ENCODE assay signal across 9 cellular contexts in the genomic region with DNA sequence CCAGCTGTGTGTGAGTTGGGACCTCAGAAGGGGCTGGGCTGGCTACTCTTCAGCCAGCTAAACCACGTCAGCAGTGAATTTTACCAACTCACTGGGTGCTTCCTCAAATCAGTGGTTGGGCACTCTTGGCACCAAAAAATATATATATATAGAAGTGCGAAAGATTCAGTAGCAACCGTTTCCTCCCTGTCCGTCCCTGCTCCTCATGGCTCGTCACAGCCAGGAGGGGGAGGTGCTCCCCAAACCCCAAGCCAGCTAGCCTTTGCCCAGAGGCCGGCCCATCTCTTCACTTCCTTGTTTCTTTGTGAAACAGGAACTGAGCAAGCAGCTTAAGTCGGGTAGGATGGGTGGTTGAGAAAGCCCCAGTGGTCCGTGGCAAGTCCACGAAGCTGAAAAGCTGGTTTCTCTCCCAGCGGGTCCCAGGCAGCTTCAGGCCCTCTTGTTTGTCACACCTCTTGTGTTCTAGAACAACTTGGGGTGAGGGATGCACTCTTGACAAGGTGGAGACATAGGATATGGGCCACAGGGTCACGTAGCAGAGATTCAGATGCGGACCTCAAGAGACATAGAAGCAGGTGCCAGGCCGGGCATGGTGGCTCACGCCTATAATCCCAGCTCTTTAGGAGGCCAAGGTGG. TPM values are rescaled to one million over a fixed set of nuclear protein-coding genes. Genes with fewer than 3 reads are reported as not detected.
DNase-seq lines count a peak whose midpoint lies in the region; ATAC-seq and TF ChIP-seq lines count a peak whose summit lies in the region.
"Had no signal": no experiment of that assay in that cellular context is flagged by ENCODE, and none has a peak within 500 bp of the region (broad histone marks: within the 10 kb centered on the region; RNA-seq: fewer than 3 reads in every experiment).

No MANE protein-coding gene starts in this region.

- intact Hi-C loops in adrenal gland (cut with DNase I): no loop called here

- no peaks in the 10 kb centered on the region for H3K4me1 Mint-ChIP-seq in glutamatergic neuron (ENCODE audit: low read depth, unreplicated experiment)

- CTCF ChIA-PET in RWPE1 (lab: Yijun Ruan, JAX): no interaction called here

- H3K36me3 ChIP-seq in KOPT-K1 (ENCODE audit: insufficient read depth, low read length): 0 out of 2 replicates have a peak, but pooled peaks cover 2% of the 10 kb centered on the region
- H3K36me3 ChIP-seq in adrenal gland (replicated peaks in 1 of 2): no peaks in the 10 kb centered on the region
- H3K36me3 ChIP-seq: cardiac muscle cell had no signal

- ATAC-seq in GM18505 (IDR thresholded peaks at IDR 0.05; ENCODE audit: unreplicated experiment): peak; percentile 72
- peak; percentile 67 for ATAC-seq in GM21576 (IDR thresholded peaks at IDR 0.05; ENCODE audit: unreplicated experiment)

- TF ChIP-seq POLR2A in GM18505 (IDR thresholded peaks at IDR 0.05; ENCODE audit: borderline replicate concordance, extremely low read depth, insufficient read depth, insufficient read length): peak; percentile 56
- no peak for TF ChIP-seq POLR2A in adrenal gland (IDR thresholded peaks at IDR 0.05)

- H3K4me3 Mint-ChIP-seq in glutamatergic neuron (ENCODE audit: unreplicated experiment): no peak overlapping the region

- H3K9me3 Mint-ChIP-seq in glutamatergic neuron (ENCODE audit: unreplicated experiment): no peaks in the 10 kb centered on the region

- H3K9me3 ChIP-seq in KOPT-K1 (ENCODE audit: insufficient read depth, low read length, poor library complexity, severe bottlenecking) (no peaks in the 10 kb centered on the region), adrenal gland (replicated peaks in 1 of 3) (no peaks in the 10 kb centered on the region)

- H3K27me3 ChIP-seq in adrenal gland: no peaks in the 10 kb centered on the region
- H3K27me3 ChIP-seq: cardiac muscle cell had no signal

- POLR2A ChIA-PET in RWPE1 (lab: Yijun Ruan, JAX; ENCODE audit: low non-redundant PET): no interaction called here

- H3K36me3 Mint-ChIP-seq in glutamatergic neuron (ENCODE audit: unreplicated experiment): no peaks in the 10 kb centered on the region

- no peak overlapping the region for H3K4me3 ChIP-seq in adrenal gland
- H3K4me3 ChIP-seq: cardiac muscle cell had no signal

- H3K27ac ChIP-seq in KOPT-K1 (ENCODE audit: low read depth, low read length, poor library complexity, severe bottlenecking): peak overlapping the region; percentile 99
- peak overlapping the region in 2 of 5 donors; percentile 34 to 78 for H3K27ac ChIP-seq in adrenal gland
- no peak overlapping the region for H3K27ac ChIP-seq in RWPE1
- H3K27ac ChIP-seq: cardiac muscle cell had no signal

- peaks cover 2% of the 10 kb centered on the region for H3K27me3 Mint-ChIP-seq in glutamatergic neuron (ENCODE audit: unreplicated experiment)

- no peak overlapping the region for H3K27ac Mint-ChIP-seq in glutamatergic neuron (ENCODE audit: unreplicated experiment)

- TF ChIP-seq CTCF in adrenal gland (IDR thresholded peaks at IDR 0.05) (no peak), glutamatergic neuron (IDR thresholded peaks at IDR 0.05; ENCODE audit: partially characterized antibody, unreplicated experiment) (no peak), RWPE1 (conservative IDR thresholded peaks at IDR 0.05; ENCODE audit: low read depth) (no peak)

- no peaks in the 10 kb centered on the region for H3K4me1 ChIP-seq in adrenal gland (replicated peaks in 1 of 2)

- 70 to 81% (median 74%) methylated on average over 7 to 14 of the region's 14 CpGs for WGBS in adrenal gland, 4 donors

- DNase-seq in adrenal gland: peak in 6 of 7 donors; percentile 37 to 72 (median 58)
- peak; percentile 5 for DNase-seq in occipital lobe (lab: John Stamatoyannopoulos, UW)
- DNase-seq in NCI-H2029 treated with DMSO at 0.1 percent for 48 hours (lab: John Stamatoyannopoulos, UW): no peak
- DNase-seq in glutamatergic neuron: no peak
- DNase-seq in RWPE1 (ENCODE audit: low spot score): no peak

RNA-seq across cellular contexts. Expression of gene SASH3, which starts 6.8 kb away (rescaled TPM):
- total RNA-seq in adrenal gland (10 to 100 TPM in 7 of 8 donors, 1 to 10 TPM in 1; 6.3 to 27.8 (median 18.5) TPM), occipital lobe (0.62 TPM), glutamatergic neuron (ENCODE audit: unreplicated experiment) (not detected)
- polyA plus RNA-seq in adrenal gland: 10 to 100 TPM in 1 of 3 donors, 1 to 10 TPM in 2; 4.9 to 14.3 (median 5.9) TPM
- total RNA-seq: cardiac muscle cell had no signal

RNA-seq across cellular contexts. Expression of gene XPNPEP2, which starts 34.1 kb away (rescaled TPM):
- 1 to 10 TPM in 5 of 8 donors, under 1 TPM in 3; 0.18 to 5.4 (median 1.5) TPM for total RNA-seq in adrenal gland
- 1 to 10 TPM in 1 of 3 donors, under 1 TPM in 2; 0.56 to 2.4 (median 0.73) TPM for polyA plus RNA-seq in adrenal gland
- total RNA-seq in occipital lobe: 0.31 TPM
- not detected for total RNA-seq in glutamatergic neuron (ENCODE audit: unreplicated experiment)
- total RNA-seq: cardiac muscle cell had no signal
- polyA plus RNA-seq: cardiac muscle cell had no signal

Comparison
In these comparisons a context has a peak if more than half of its experiments do, and no peak if none do; other contexts are left out.
1. DNase-seq: peak in adrenal gland (6 of 7) and occipital lobe (single experiment); none in NCI-H2029 treated with DMSO at 0.1 percent for 48 hours (single experiment), glutamatergic neuron (single experiment) and RWPE1 (single experiment).